6 cellular contexts compared by ENCODE assay signal in genomic region chr15:58113358-58113757, GRCh38. TPM values are rescaled to one million over a fixed set of nuclear protein-coding genes. Genes with fewer than 3 reads are reported as not detected.
"Had no signal": no experiment of that assay in that cellular context is flagged by ENCODE, and none has a peak within 500 bp of the region (broad histone marks: within the 10 kb centered on the region; RNA-seq: fewer than 3 reads in every experiment).

No MANE protein-coding gene starts in this region.

RNA-seq across cellular contexts. Expression of gene AQP9, which starts 24.8 kb away (rescaled TPM):
- total RNA-seq: activated CD8-positive, alpha-beta T cell treated with anti-CD3 and anti-CD28 coated beads for 36 hours; activated naive CD8-positive, alpha-beta T cell treated with anti-CD3 and anti-CD28 coated beads for 36 hours; activated T-helper 17 cell treated with anti-CD3 and anti-CD28 coated beads, Interleukin-2, amount 50 U/mL, for 72 hours; bronchial epithelial cell; T-helper 1 cell treated with Interleukin-12 subunit alpha and Interleukin-12 subunit beta and Interleukin-4 antibody, amounts not matched to agents 30 ng/mL and 1 ng/mL, for 36 hours; T-helper 2 cell treated with Interferon-gamma antibody and Interleukin-4, amounts not matched to agents 100 ng/mL and 5 ng/mL, for 36 hours had no signal

RNA-seq across cellular contexts. Expression of gene ALDH1A2, which starts 47.8 kb away (rescaled TPM):
- total RNA-seq: T-helper 1 cell treated with Interleukin-12 subunit alpha and Interleukin-12 subunit beta and Interleukin-4 antibody, amounts not matched to agents 30 ng/mL and 1 ng/mL, for 36 hours; T-helper 2 cell treated with Interferon-gamma antibody and Interleukin-4, amounts not matched to agents 100 ng/mL and 5 ng/mL, for 36 hours had no signal
